1 cellular context compared by ENCODE assay signal in genomic region chr12:108562348-108563134, GRCh38.
TF ChIP-seq lines count a peak whose summit lies in the region.

TSS of gene ISCU (plus strand) at chr12:108562596. CDS start at chr12:108562623, 27 bp downstream.

TF ChIP-seq in HepG2, 621 proteins besides CTCF, POLR2A, EP300 and RAD21 (continued from another document and continues in another):
- TF ChIP-seq DZIP1 (CRISPR knock-in tag; IDR thresholded peaks at IDR 0.05) (0 out of 2 replicates have a peak, but pooled peaks have one; percentile 85), MLLT10 (CRISPR knock-in tag; IDR thresholded peaks at IDR 0.05) (no peak), ZBTB7B (CRISPR knock-in tag; IDR thresholded peaks at IDR 0.05) (no peak; the same call in 1 of the 2 replicates), ZNF407 (CRISPR knock-in tag; IDR thresholded peaks at IDR 0.05; ENCODE audit: not compliant biosample characterization) (peak; percentile 65), TEAD2 (CRISPR knock-in tag; IDR thresholded peaks at IDR 0.05) (no peak), ZNF644 (CRISPR knock-in tag; IDR thresholded peaks at IDR 0.05; ENCODE audit: low read depth) (no peak), ZNF232 (CRISPR knock-in tag; IDR thresholded peaks at IDR 0.05; ENCODE audit: borderline replicate concordance) (no peak), CHD2 (IDR thresholded peaks at IDR 0.05; ENCODE audit: low read depth, low read length) (no peak), ZSCAN25 (CRISPR knock-in tag; IDR thresholded peaks at IDR 0.05) (no peak; the same call in 1 of the 2 replicates), ZNF646 (CRISPR knock-in tag; IDR thresholded peaks at IDR 0.05) (no peak), SMYD3 (CRISPR knock-in tag; IDR thresholded peaks at IDR 0.05) (no peak), ELF3 (CRISPR knock-in tag; IDR thresholded peaks at IDR 0.05) (peak; percentile 10; the same call in 1 of the 2 replicates), ESRRA (CRISPR knock-in tag; IDR thresholded peaks at IDR 0.05; ENCODE audit: low read depth) (no peak), RNF219 (CRISPR knock-in tag; IDR thresholded peaks at IDR 0.05) (no peak), ZNF615 (CRISPR knock-in tag; IDR thresholded peaks at IDR 0.05; ENCODE audit: borderline replicate concordance) (no peak), MTA1 (CRISPR knock-in tag; IDR thresholded peaks at IDR 0.05; ENCODE audit: borderline replicate concordance) (no peak), MYNN (CRISPR knock-in tag; IDR thresholded peaks at IDR 0.05; ENCODE audit: low read depth) (no peak), GATAD2A (CRISPR knock-in tag; IDR thresholded peaks at IDR 0.05) (no peak), LBX2 (CRISPR knock-in tag; IDR thresholded peaks at IDR 0.05; ENCODE audit: borderline replicate concordance) (no peak; the same call in 1 of the 2 replicates), THAP7 (CRISPR knock-in tag; IDR thresholded peaks at IDR 0.05) (peak; percentile 99), SOX13 (IDR thresholded peaks at IDR 0.05) (no peak), SOX13 (CRISPR knock-in tag; conservative IDR thresholded peaks at IDR 0.05 in 1 of 2, IDR thresholded peaks at IDR 0.05 in 1 of 2) (no peak), SIN3B (IDR thresholded peaks at IDR 0.05; ENCODE audit: low read length) (peak; percentile 68; the same call in 1 of the 2 replicates), ATF2 (CRISPR knock-in tag; IDR thresholded peaks at IDR 0.05) (peak; percentile 49; the same call in 1 of the 2 replicates), ASH2L (IDR thresholded peaks at IDR 0.05; ENCODE audit: insufficient read length, low read depth, low read length) (no peak), ZBTB43 (CRISPR knock-in tag; conservative IDR thresholded peaks at IDR 0.05) (0 out of 2 replicates have a peak, but pooled peaks have one; percentile 14), ZNF580 (CRISPR knock-in tag; IDR thresholded peaks at IDR 0.05; ENCODE audit: borderline replicate concordance, low read depth) (no peak; the same call in 1 of the 2 replicates), ZNF354B (CRISPR knock-in tag; IDR thresholded peaks at IDR 0.05) (peak; percentile 93; the same call in 1 of the 2 replicates), EEA1 (CRISPR knock-in tag; IDR thresholded peaks at IDR 0.05; ENCODE audit: borderline replicate concordance) (0 out of 2 replicates have a peak, but pooled peaks have one; percentile 71)
